In genomic region chr15:77627581-77627980, GRCh38 we compare ENCODE assay signal across 21 cellular contexts. TPM values are rescaled to one million over a fixed set of nuclear protein-coding genes. Genes with fewer than 3 reads are reported as not detected.
DNase-seq lines count a peak whose midpoint lies in the region; ATAC-seq and TF ChIP-seq lines count a peak whose summit lies in the region.
"Had no signal": no experiment of that assay in that cellular context is flagged by ENCODE, and none has a peak within 500 bp of the region (broad histone marks: within the 10 kb centered on the region; RNA-seq: fewer than 3 reads in every experiment).

No MANE protein-coding gene starts in this region.

- POLR2A ChIA-PET in A673 (lab: Charles Lee; ENCODE audit: low non-redundant PET), result interaction anchor here (0.7 kb wide), 1 partner anchor 18 kb away, joined by 3 read pairs; no protein-coding TSS in a partner anchor

- H3K27ac ChIP-seq in A673 (ENCODE audit: low read depth, low read length, poor library complexity, severe bottlenecking), result peak overlapping the region; percentile 39
- peak overlapping the region; percentile 69 for H3K27ac ChIP-seq in HUES64 (ENCODE audit: low read depth, low read length)
- H3K27ac ChIP-seq in endodermal cell (ENCODE audit: low read depth, low read length), result no peak overlapping the region
- H3K27ac ChIP-seq in neural progenitor cell, result peak overlapping the region; percentile 83
- H3K27ac ChIP-seq: C4-2B, HL-60, KMS-11 had no signal

- H3K27me3 ChIP-seq in A673 (replicated peaks; ENCODE audit: insufficient read depth, low read depth, low read length, poor library complexity) (no peaks in the 10 kb centered on the region), HUES64 (ENCODE audit: insufficient read depth, low read length) (peaks cover 5% of the 10 kb centered on the region; the same call in 1 of the 2 replicates), endodermal cell (ENCODE audit: control insufficient read depth, insufficient read depth, low read length, poor library complexity, severe bottlenecking) (peaks cover 30% of the 10 kb centered on the region), neural progenitor cell (no peaks in the 10 kb centered on the region)

- peak overlapping the region; percentile 49 for H3K4me2 ChIP-seq in neural progenitor cell
- H3K4me2 ChIP-seq: KMS-11 had no signal

- H3K9me3 ChIP-seq in A673 (ENCODE audit: low read depth, low read length, poor library complexity, severe bottlenecking), result no peaks in the 10 kb centered on the region
- no peaks in the 10 kb centered on the region for H3K9me3 ChIP-seq in HUES64 (ENCODE audit: insufficient read depth, low read depth, low read length)
- no peaks in the 10 kb centered on the region for H3K9me3 ChIP-seq in endodermal cell (ENCODE audit: control insufficient read depth, low read length)
- no peaks in the 10 kb centered on the region for H3K9me3 ChIP-seq in neural progenitor cell (ENCODE audit: low read depth)

- H3K4me3 ChIP-seq in A673 (ENCODE audit: low read depth, low read length, poor library complexity, severe bottlenecking) (no peak overlapping the region), HUES64 (ENCODE audit: low read length) (no peak overlapping the region), endodermal cell (ENCODE audit: low read length) (no peak overlapping the region), neural progenitor cell (no peak overlapping the region)

- H3K79me2 ChIP-seq in neural progenitor cell (ENCODE audit: low read depth), result peaks cover 91% of the 10 kb centered on the region

- CTCF ChIA-PET in A673 (lab: Charles Lee), result no interaction called here
- CTCF ChIA-PET in activated naive CD4-positive, alpha-beta T cell treated with anti-CD3 and anti-CD28 coated beads for 36 hours (lab: Charles Lee), result interaction anchor here (1.5 to 2.2 kb wide), 2 partner anchors 8 to 193 kb away, joined by 3 to 6 read pairs; no protein-coding TSS in a partner anchor

- no peak for ATAC-seq in HG02798 (IDR thresholded peaks at IDR 0.05; ENCODE audit: poor library complexity, unreplicated experiment)
- ATAC-seq: Right ventricle myocardium inferior had no signal

- intact Hi-C loops in A673 (cut with micrococcal nuclease; ENCODE audit: unreplicated experiment), result no loop called here
- intact Hi-C loops in activated naive CD4-positive, alpha-beta T cell treated with anti-CD3 and anti-CD28 coated beads for 36 hours (cut with micrococcal nuclease), result no loop called here

- H3K4me1 Mint-ChIP-seq in endodermal cell (peaks cover 48% of the 10 kb centered on the region), neural progenitor cell (peaks cover 54% of the 10 kb centered on the region)
- no peaks in the 10 kb centered on the region for H3K4me1 Mint-ChIP-seq in activated T-cell treated with anti-CD3 and anti-CD28 coated beads, Interleukin-2, amount 50 U/mL, for 24 hours (ENCODE audit: low read depth)
- no peaks in the 10 kb centered on the region for H3K4me1 Mint-ChIP-seq in activated naive CD4-positive, alpha-beta T cell treated with anti-CD3 and anti-CD28 coated beads for 36 hours (ENCODE audit: low read depth)
- H3K4me1 Mint-ChIP-seq: CD8-positive, alpha-beta memory T cell had no signal

- H3K4me3 Mint-ChIP-seq in endodermal cell (no peak overlapping the region), neural progenitor cell (no peak overlapping the region)
- H3K4me3 Mint-ChIP-seq in activated T-cell treated with anti-CD3 and anti-CD28 coated beads, Interleukin-2, amount 50 U/mL, for 24 hours, result no peak overlapping the region
- H3K4me3 Mint-ChIP-seq in activated naive CD4-positive, alpha-beta T cell treated with anti-CD3 and anti-CD28 coated beads for 36 hours, result no peak overlapping the region
- H3K4me3 Mint-ChIP-seq: CD8-positive, alpha-beta memory T cell had no signal

- WGBS in HUES64, result 91% methylated on average over 2 of the region's 2 CpGs
- 90 to 99% methylated on average over 2 of the region's 2 CpGs for WGBS in endodermal cell (ENCODE audit: insufficient coverage in 1 of 2, insufficient read length in 1 of 2), 2 experiments

- no peak overlapping the region for H2AFZ ChIP-seq in neural progenitor cell (replicated peaks)

- H4K20me1 ChIP-seq in neural progenitor cell (ENCODE audit: low read depth), result peaks cover 62% of the 10 kb centered on the region

- peaks cover 65% of the 10 kb centered on the region for H3F3A ChIP-seq in neural progenitor cell (ENCODE audit: low read depth)

- H3K36me3 ChIP-seq in A673 (ENCODE audit: insufficient read depth, low read length, poor library complexity, severe bottlenecking) (no peaks in the 10 kb centered on the region), HUES64 (ENCODE audit: insufficient read depth, low read length) (no peaks in the 10 kb centered on the region), endodermal cell (ENCODE audit: control insufficient read depth, insufficient read depth, low read length) (no peaks in the 10 kb centered on the region), neural progenitor cell (no peaks in the 10 kb centered on the region)

- no peak for DNase-seq in A673 (ENCODE audit: low spot score)
- DNase-seq in endodermal cell, result no peak
- DNase-seq in neural progenitor cell (ENCODE audit: low spot score), result peak; percentile 83
- no peak for DNase-seq in activated T-cell treated with anti-CD3 and anti-CD28 coated beads, Interleukin-2, amount 50 U/mL, for 24 hours
- DNase-seq in activated naive CD4-positive, alpha-beta T cell treated with anti-CD3 and anti-CD28 coated beads for 36 hours, result no peak
- DNase-seq: 8988T; AML-193; Calu3; CD8-positive, alpha-beta memory T cell; DMS153; NCI-H1092 treated with DMSO at 0.1 percent for 48 hours; NCI-H2029 treated with DMSO at 0.1 percent for 48 hours; NCI-H2171; NCI-H526 had no signal

- TF ChIP-seq CTCF in A673 (conservative IDR thresholded peaks at IDR 0.05; ENCODE audit: low read depth, low read length) (no peak), endodermal cell (conservative IDR thresholded peaks at IDR 0.05) (no peak), neural progenitor cell (IDR thresholded peaks at IDR 0.05) (no peak)

- peaks cover 70% of the 10 kb centered on the region for H3K4me1 ChIP-seq in A673 (ENCODE audit: insufficient read depth, low read length, poor library complexity, severe bottlenecking)
- H3K4me1 ChIP-seq in HUES64 (ENCODE audit: insufficient read depth, low read length), result peaks cover 55% of the 10 kb centered on the region
- peaks cover 9% of the 10 kb centered on the region for H3K4me1 ChIP-seq in endodermal cell (ENCODE audit: control insufficient read depth, insufficient read depth, low read length)
- H3K4me1 ChIP-seq in neural progenitor cell, result peaks cover 71% of the 10 kb centered on the region

- H3K27ac Mint-ChIP-seq in endodermal cell, result peak overlapping the region; percentile 17
- peak overlapping the region; percentile 42 for H3K27ac Mint-ChIP-seq in neural progenitor cell
- no peak overlapping the region for H3K27ac Mint-ChIP-seq in activated T-cell treated with anti-CD3 and anti-CD28 coated beads, Interleukin-2, amount 50 U/mL, for 24 hours
- no peak overlapping the region for H3K27ac Mint-ChIP-seq in activated naive CD4-positive, alpha-beta T cell treated with anti-CD3 and anti-CD28 coated beads for 36 hours
- H3K27ac Mint-ChIP-seq: CD8-positive, alpha-beta memory T cell had no signal

- no peaks in the 10 kb centered on the region for H3K9me3 Mint-ChIP-seq in endodermal cell
- H3K9me3 Mint-ChIP-seq in neural progenitor cell, result no peaks in the 10 kb centered on the region
- no peaks in the 10 kb centered on the region for H3K9me3 Mint-ChIP-seq in activated T-cell treated with anti-CD3 and anti-CD28 coated beads, Interleukin-2, amount 50 U/mL, for 24 hours
- no peaks in the 10 kb centered on the region for H3K9me3 Mint-ChIP-seq in activated naive CD4-positive, alpha-beta T cell treated with anti-CD3 and anti-CD28 coated beads for 36 hours
- H3K9me3 Mint-ChIP-seq: CD8-positive, alpha-beta memory T cell had no signal

- BruUV-seq in A673 (replicated peaks; lab: Mats Ljungman, UMichigan), result no TSS peak

- H3K36me3 Mint-ChIP-seq in endodermal cell (ENCODE audit: low read depth) (no peaks in the 10 kb centered on the region), neural progenitor cell (no peaks in the 10 kb centered on the region)
- no peaks in the 10 kb centered on the region for H3K36me3 Mint-ChIP-seq in activated T-cell treated with anti-CD3 and anti-CD28 coated beads, Interleukin-2, amount 50 U/mL, for 24 hours (ENCODE audit: low read depth)
- no peaks in the 10 kb centered on the region for H3K36me3 Mint-ChIP-seq in activated naive CD4-positive, alpha-beta T cell treated with anti-CD3 and anti-CD28 coated beads for 36 hours (ENCODE audit: low read depth)
- H3K36me3 Mint-ChIP-seq: CD8-positive, alpha-beta memory T cell had no signal

- H3K9ac ChIP-seq in HUES64 (ENCODE audit: low read depth, low read length), result no peak overlapping the region
- no peak overlapping the region for H3K9ac ChIP-seq in endodermal cell (ENCODE audit: extremely low read depth, low read length, poor library complexity, severe bottlenecking)
- no peak overlapping the region for H3K9ac ChIP-seq in neural progenitor cell
- H3K9ac ChIP-seq: KMS-11 had no signal

- H3K27me3 Mint-ChIP-seq in endodermal cell (ENCODE audit: insufficient read depth), result peaks cover 30% of the 10 kb centered on the region
- peaks cover 7% of the 10 kb centered on the region for H3K27me3 Mint-ChIP-seq in neural progenitor cell (ENCODE audit: insufficient read depth, low read depth)
- H3K27me3 Mint-ChIP-seq in activated T-cell treated with anti-CD3 and anti-CD28 coated beads, Interleukin-2, amount 50 U/mL, for 24 hours, result peaks cover 35% of the 10 kb centered on the region
- H3K27me3 Mint-ChIP-seq in activated naive CD4-positive, alpha-beta T cell treated with anti-CD3 and anti-CD28 coated beads for 36 hours (ENCODE audit: low read depth), result peaks cover 18% of the 10 kb centered on the region

RNA-seq across cellular contexts. Expression of gene LINGO1, which starts 5.1 kb away (rescaled TPM):
- 93.7 and 111 TPM in 2 replicates for total RNA-seq in A673 (2021)
- polyA plus RNA-seq in HUES64 (2013, experiment 1 of 2), result 31.0 TPM
- 31.2 TPM for polyA plus RNA-seq in HUES64 (2013, experiment 2 of 2)
- 10 to 100 TPM in 1 of 2 donors, 1 to 10 TPM in 1; 7.9 to 19.7 TPM for total RNA-seq in endodermal cell
- 29.2 TPM for polyA plus RNA-seq in endodermal cell (2013, experiment 1 of 2)
- polyA plus RNA-seq in endodermal cell (2013, experiment 2 of 2), result 22.2 TPM
- total RNA-seq in neural progenitor cell (ENCODE audit: low replicate concordance), result 7.9 and 28.2 TPM in 2 replicates
- total RNA-seq in activated naive CD4-positive, alpha-beta T cell treated with anti-CD3 and anti-CD28 coated beads for 36 hours, result not detected
- total RNA-seq: Calu3; CD8-positive, alpha-beta memory T cell had no signal
- polyA plus RNA-seq: AG04450; CD8-positive, alpha-beta memory T cell had no signal

Comparison
In these comparisons a context has a peak if more than half of its experiments do, and no peak if none do; other contexts are left out.
1. H3K27ac Mint-ChIP-seq: peak in endodermal cell (single experiment) and neural progenitor cell (single experiment); none in activated T-cell treated with anti-CD3 and anti-CD28 coated beads, Interleukin-2, amount 50 U/mL, for 24 hours (single experiment) and activated naive CD4-positive, alpha-beta T cell treated with anti-CD3 and anti-CD28 coated beads for 36 hours (single experiment).